In the genomic region with DNA sequence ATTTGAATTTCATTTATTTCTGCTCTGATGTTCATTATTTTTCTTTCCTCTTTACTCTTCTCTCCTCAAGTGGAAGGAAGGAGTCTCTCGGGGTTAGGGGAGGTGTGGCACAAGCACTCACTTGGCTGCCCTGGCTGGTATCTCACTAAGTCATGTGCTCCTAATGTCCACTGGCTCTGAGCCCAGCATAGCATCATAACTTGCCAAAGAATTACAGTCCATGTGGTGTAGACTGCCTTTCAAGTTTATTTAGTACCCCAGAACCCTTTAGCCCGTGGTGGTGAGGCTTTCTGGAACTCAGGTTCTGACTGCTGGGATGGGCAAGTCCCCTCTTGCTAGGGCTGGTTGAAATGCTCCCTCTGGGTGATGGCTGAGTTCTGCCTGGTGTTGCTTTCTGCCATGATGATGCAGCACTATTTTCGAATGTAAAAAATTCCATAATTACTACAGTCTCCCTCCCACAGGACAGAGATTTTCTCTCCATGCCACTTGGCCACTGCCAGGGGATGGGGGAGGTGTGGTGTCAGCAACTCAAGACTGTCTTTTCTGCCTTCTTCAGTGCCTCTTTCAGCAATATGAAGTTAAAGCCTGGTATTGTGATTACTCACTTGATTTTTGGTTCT, we compare ENCODE assay signal across 11 cellular contexts. TPM values are rescaled to one million over a fixed set of nuclear protein-coding genes. Genes with fewer than 3 reads are reported as not detected.
A peak's percentile ranks its signal among the peaks of the same experiment; 100 is the strongest.
DNase-seq lines count a peak whose midpoint lies in the region; ATAC-seq and TF ChIP-seq lines count a peak whose summit lies in the region.
"Had no signal": no experiment of that assay in that cellular context is flagged by ENCODE, and none has a peak within 500 bp of the region (broad histone marks: within the 10 kb centered on the region; RNA-seq: fewer than 3 reads in every experiment).

No MANE protein-coding gene starts in this region.

- peak; percentile 92 for ATAC-seq in left ventricle myocardium superior
- ATAC-seq in upper lobe of right lung, result peak; percentile 46
- ATAC-seq in GM18868 (IDR thresholded peaks at IDR 0.05; ENCODE audit: unreplicated experiment), result no peak
- ATAC-seq: natural killer cell had no signal

- H3K36me3 ChIP-seq in upper lobe of right lung, result no peaks in the 10 kb centered on the region

- no peak for TF ChIP-seq CTCF in upper lobe of right lung (IDR thresholded peaks at IDR 0.05)

- peaks cover 19% of the 10 kb centered on the region for H3K9me3 ChIP-seq in upper lobe of right lung

- intact Hi-C loops in left ventricle myocardium superior (cut with micrococcal nuclease), result no loop called here
- intact Hi-C loops in upper lobe of right lung (cut with DNase I), result no loop called here

- no peaks in the 10 kb centered on the region for H3K27me3 ChIP-seq in upper lobe of right lung

- no peaks in the 10 kb centered on the region for H3K4me1 ChIP-seq in upper lobe of right lung

- no peak overlapping the region for H3K27ac ChIP-seq in upper lobe of right lung

- DNase-seq in NCI-H2171 treated with DMSO at 0.1 percent for 48 hours (lab: John Stamatoyannopoulos, UW) (peak; percentile 15), NCI-H2171 (lab: John Stamatoyannopoulos, UW) (no peak), amniotic epithelial cell (ENCODE audit: low read depth) (peak; percentile 77), left ventricle myocardium superior (peak; percentile 37), upper lobe of right lung (peak; percentile 13), NCI-H524 (lab: John Stamatoyannopoulos, UW) (no peak), pons (ENCODE audit: low spot score) (no peak)
- DNase-seq: activated T-cell treated with anti-CD3 and anti-CD28 coated beads, Interleukin-2, amount 50 U/mL, for 48 hours; natural killer cell; stimulated activated naive CD4-positive, alpha-beta T cell had no signal

- no peak overlapping the region for H3K4me3 ChIP-seq in upper lobe of right lung

RNA-seq across cellular contexts. Expression of a gene that starts 22.2 kb away (rescaled TPM):
- total RNA-seq in left ventricle myocardium superior (18.7 TPM), upper lobe of right lung (11.6 TPM)

Comparison
In these comparisons a context has a peak if more than half of its experiments do, and no peak if none do; other contexts are left out.
1. DNase-seq: peak in NCI-H2171 treated with DMSO at 0.1 percent for 48 hours (single experiment), amniotic epithelial cell (single experiment), left ventricle myocardium superior (single experiment) and upper lobe of right lung (single experiment); none in NCI-H2171 (single experiment), NCI-H524 (0 of 2) and pons (single experiment).